In genomic region chr3:71859128-71859519, GRCh38 we compare ENCODE assay signal across 8 cellular contexts.
DNase-seq lines count a peak whose midpoint lies in the region; ATAC-seq, FAIRE-seq and TF ChIP-seq lines count a peak whose summit lies in the region.

No MANE protein-coding gene starts in this region.

- TF ChIP-seq CTCF in keratinocyte (optimal IDR thresholded peaks at IDR 0.05 in 1 of 3, IDR thresholded peaks at IDR 0.05 in 1 of 3, conservative IDR thresholded peaks at IDR 0.05 in 1 of 3; ENCODE audit: extremely low read depth in 1 of 3, insufficient read depth in 2 of 3, low read length in 3 of 3), result peak in 2 of 3 experiments; percentile 33 to 52

- H2AFZ ChIP-seq in keratinocyte (ENCODE audit: control insufficient read depth, low read length), result no peak overlapping the region

- no peak overlapping the region for H3K4me3 ChIP-seq in keratinocyte (ENCODE audit: control insufficient read depth in 2 of 3, extremely low read depth in 1 of 3, insufficient read depth in 2 of 3, low read depth in 1 of 3, low read length in 3 of 3)

- H3K36me3 ChIP-seq in keratinocyte (ENCODE audit: control insufficient read depth in 2 of 2, extremely low read depth in 1 of 2, insufficient read depth in 2 of 2, low read length in 2 of 2), result no peaks in the 10 kb centered on the region

- no peak overlapping the region for H3K27ac Mint-ChIP-seq in activated T-helper 17 cell treated with anti-CD3 and anti-CD28 coated beads, Interleukin-2, amount 50 U/mL, for 72 hours

- no peaks in the 10 kb centered on the region for H3K9me3 ChIP-seq in keratinocyte (ENCODE audit: control insufficient read depth, low read depth, low read length)

- H3K4me1 Mint-ChIP-seq in activated T-helper 17 cell treated with anti-CD3 and anti-CD28 coated beads, Interleukin-2, amount 50 U/mL, for 72 hours, result peaks cover 9% of the 10 kb centered on the region

- no peak overlapping the region for H3K4me2 ChIP-seq in keratinocyte (ENCODE audit: control insufficient read depth, extremely low read depth, insufficient read depth, low read depth, low read length)

- DNase-seq in activated CD4-positive, alpha-beta T cell treated with anti-CD3 and anti-CD28 coated beads for 4 hours, result peak; percentile 9 to 12
- DNase-seq in activated CD4-positive, alpha-beta T cell treated with anti-CD3 and anti-CD28 coated beads for 1 hour, result no peak
- DNase-seq in NAMALWA (ENCODE audit: low spot score) (peak; percentile 22), keratinocyte (ENCODE audit: low read depth, low spot score) (no peak), T1000 (lab: John Stamatoyannopoulos, UW) (no peak)

- H3K27me3 ChIP-seq in keratinocyte (ENCODE audit: control insufficient read depth, extremely low read depth, insufficient read depth, low read length), result peaks cover 4% of the 10 kb centered on the region

- no peak overlapping the region for H3K4me3 Mint-ChIP-seq in activated T-helper 17 cell treated with anti-CD3 and anti-CD28 coated beads, Interleukin-2, amount 50 U/mL, for 72 hours

- dilution Hi-C loops in keratinocyte (cut with MboI; ENCODE audit: extremely low pct_ligation_motif_present, low sequenced_read_pairs), result no loop called here

- no peaks in the 10 kb centered on the region for H3K36me3 Mint-ChIP-seq in activated T-helper 17 cell treated with anti-CD3 and anti-CD28 coated beads, Interleukin-2, amount 50 U/mL, for 72 hours (ENCODE audit: low read depth)

- H3K9me3 Mint-ChIP-seq in activated T-helper 17 cell treated with anti-CD3 and anti-CD28 coated beads, Interleukin-2, amount 50 U/mL, for 72 hours, result no peaks in the 10 kb centered on the region

- H3K9me1 ChIP-seq in keratinocyte (ENCODE audit: control insufficient read depth, extremely low read depth, insufficient read depth, low read length), result no peaks in the 10 kb centered on the region

- ATAC-seq in activated T-helper 17 cell treated with anti-CD3 and anti-CD28 coated beads, Interleukin-2, amount 50 U/mL, for 72 hours (replicated peaks), result peak; percentile 89
- no peak for ATAC-seq in GM21367 (IDR thresholded peaks at IDR 0.05; ENCODE audit: unreplicated experiment)
- ATAC-seq in HG03378 (IDR thresholded peaks at IDR 0.05; ENCODE audit: unreplicated experiment), result no peak

- H3K79me2 ChIP-seq in keratinocyte (ENCODE audit: control insufficient read depth, insufficient read depth, low read length), result no peaks in the 10 kb centered on the region

- no peaks in the 10 kb centered on the region for H4K20me1 ChIP-seq in keratinocyte (ENCODE audit: control insufficient read depth, extremely low read depth, insufficient read depth, low read length)

- no peak overlapping the region for H3K9ac ChIP-seq in keratinocyte (ENCODE audit: control insufficient read depth, extremely low read depth, insufficient read depth, low read length)

- no peaks in the 10 kb centered on the region for H3K4me1 ChIP-seq in keratinocyte (ENCODE audit: control insufficient read depth, extremely low read depth, insufficient read depth, low read length)

- no peak for FAIRE-seq in keratinocyte (lab: Jason Lieb, UNC)

- H3K27ac ChIP-seq in keratinocyte (ENCODE audit: control insufficient read depth, insufficient read depth, low read length), result no peak overlapping the region

- peaks cover 13% of the 10 kb centered on the region for H3K27me3 Mint-ChIP-seq in activated T-helper 17 cell treated with anti-CD3 and anti-CD28 coated beads, Interleukin-2, amount 50 U/mL, for 72 hours

Comparison
In these comparisons a context has a peak if more than half of its experiments do, and no peak if none do; other contexts are left out.
1. DNase-seq: peak in activated CD4-positive, alpha-beta T cell treated with anti-CD3 and anti-CD28 coated beads for 4 hours (2 of 2) and NAMALWA (single experiment); none in activated CD4-positive, alpha-beta T cell treated with anti-CD3 and anti-CD28 coated beads for 1 hour (single experiment), keratinocyte (single experiment) and T1000 (single experiment).